ENCODE assay signal across 1 cellular context in the genomic region with DNA sequence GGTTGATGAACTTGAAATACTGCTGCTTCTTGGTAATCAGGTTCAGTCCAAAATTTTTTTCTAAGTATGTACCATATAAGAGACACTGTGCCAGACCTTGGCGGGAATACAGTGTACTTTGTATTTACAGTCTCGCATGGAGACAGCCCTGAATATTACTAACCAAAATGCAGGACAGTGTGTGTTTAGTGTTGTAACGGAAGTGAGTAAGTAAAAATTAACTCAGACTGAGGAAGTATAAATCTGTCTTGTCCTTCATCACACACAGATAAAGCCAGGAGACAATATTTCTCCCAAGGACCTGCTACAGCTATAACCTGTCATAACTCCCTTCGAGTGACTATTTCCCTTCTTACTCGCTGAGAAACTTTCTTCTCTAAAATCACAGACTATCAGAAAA.
TF ChIP-seq lines count a peak whose summit lies in the region.

No MANE protein-coding gene starts in this region.

TF ChIP-seq in HepG2, 621 proteins besides CTCF, POLR2A, EP300 and RAD21 (continued from another document and continues in another):
- TF ChIP-seq, protein P1, sequence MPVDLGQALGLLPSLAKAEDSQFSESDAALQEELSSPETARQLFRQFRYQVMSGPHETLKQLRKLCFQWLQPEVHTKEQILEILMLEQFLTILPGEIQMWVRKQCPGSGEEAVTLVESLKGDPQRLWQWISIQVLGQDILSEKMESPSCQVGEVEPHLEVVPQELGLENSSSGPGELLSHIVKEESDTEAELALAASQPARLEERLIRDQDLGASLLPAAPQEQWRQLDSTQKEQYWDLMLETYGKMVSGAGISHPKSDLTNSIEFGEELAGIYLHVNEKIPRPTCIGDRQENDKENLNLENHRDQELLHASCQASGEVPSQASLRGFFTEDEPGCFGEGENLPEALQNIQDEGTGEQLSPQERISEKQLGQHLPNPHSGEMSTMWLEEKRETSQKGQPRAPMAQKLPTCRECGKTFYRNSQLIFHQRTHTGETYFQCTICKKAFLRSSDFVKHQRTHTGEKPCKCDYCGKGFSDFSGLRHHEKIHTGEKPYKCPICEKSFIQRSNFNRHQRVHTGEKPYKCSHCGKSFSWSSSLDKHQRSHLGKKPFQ (CRISPR knock-in tag; IDR thresholded peaks at IDR 0.05; ENCODE audit: insufficient replicate concordance), result no peak
- TF ChIP-seq, protein P2, sequence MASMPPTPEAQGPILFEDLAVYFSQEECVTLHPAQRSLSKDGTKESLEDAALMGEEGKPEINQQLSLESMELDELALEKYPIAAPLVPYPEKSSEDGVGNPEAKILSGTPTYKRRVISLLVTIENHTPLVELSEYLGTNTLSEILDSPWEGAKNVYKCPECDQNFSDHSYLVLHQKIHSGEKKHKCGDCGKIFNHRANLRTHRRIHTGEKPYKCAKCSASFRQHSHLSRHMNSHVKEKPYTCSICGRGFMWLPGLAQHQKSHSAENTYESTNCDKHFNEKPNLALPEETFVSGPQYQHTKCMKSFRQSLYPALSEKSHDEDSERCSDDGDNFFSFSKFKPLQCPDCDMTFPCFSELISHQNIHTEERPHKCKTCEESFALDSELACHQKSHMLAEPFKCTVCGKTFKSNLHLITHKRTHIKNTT (CRISPR knock-in tag; IDR thresholded peaks at IDR 0.05), result no peak
- TF ChIP-seq POLR2G (IDR thresholded peaks at IDR 0.05; ENCODE audit: low read depth, low read length), result no peak
- no peak for TF ChIP-seq ZBTB42 (CRISPR knock-in tag; IDR thresholded peaks at IDR 0.05)
- TF ChIP-seq HNRNPK (IDR thresholded peaks at IDR 0.05; ENCODE audit: low read depth, low read length, poor library complexity, severe bottlenecking), result no peak
- TF ChIP-seq KLF15 (CRISPR knock-in tag; IDR thresholded peaks at IDR 0.05; ENCODE audit: borderline replicate concordance), result no peak
- TF ChIP-seq ZSCAN21 (CRISPR knock-in tag; IDR thresholded peaks at IDR 0.05; ENCODE audit: borderline replicate concordance), result no peak
- no peak for TF ChIP-seq TRIM24 (CRISPR knock-in tag; IDR thresholded peaks at IDR 0.05)
- TF ChIP-seq, protein P3, sequence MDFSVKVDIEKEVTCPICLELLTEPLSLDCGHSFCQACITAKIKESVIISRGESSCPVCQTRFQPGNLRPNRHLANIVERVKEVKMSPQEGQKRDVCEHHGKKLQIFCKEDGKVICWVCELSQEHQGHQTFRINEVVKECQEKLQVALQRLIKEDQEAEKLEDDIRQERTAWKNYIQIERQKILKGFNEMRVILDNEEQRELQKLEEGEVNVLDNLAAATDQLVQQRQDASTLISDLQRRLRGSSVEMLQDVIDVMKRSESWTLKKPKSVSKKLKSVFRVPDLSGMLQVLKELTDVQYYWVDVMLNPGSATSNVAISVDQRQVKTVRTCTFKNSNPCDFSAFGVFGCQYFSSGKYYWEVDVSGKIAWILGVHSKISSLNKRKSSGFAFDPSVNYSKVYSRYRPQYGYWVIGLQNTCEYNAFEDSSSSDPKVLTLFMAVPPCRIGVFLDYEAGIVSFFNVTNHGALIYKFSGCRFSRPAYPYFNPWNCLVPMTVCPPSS (IDR thresholded peaks at IDR 0.05), result no peak
- TF ChIP-seq TSC22D2 (CRISPR knock-in tag; IDR thresholded peaks at IDR 0.05; ENCODE audit: borderline replicate concordance), result 0 out of 2 replicates have a peak, but pooled peaks have one; percentile 22
- TF ChIP-seq, protein P4, sequence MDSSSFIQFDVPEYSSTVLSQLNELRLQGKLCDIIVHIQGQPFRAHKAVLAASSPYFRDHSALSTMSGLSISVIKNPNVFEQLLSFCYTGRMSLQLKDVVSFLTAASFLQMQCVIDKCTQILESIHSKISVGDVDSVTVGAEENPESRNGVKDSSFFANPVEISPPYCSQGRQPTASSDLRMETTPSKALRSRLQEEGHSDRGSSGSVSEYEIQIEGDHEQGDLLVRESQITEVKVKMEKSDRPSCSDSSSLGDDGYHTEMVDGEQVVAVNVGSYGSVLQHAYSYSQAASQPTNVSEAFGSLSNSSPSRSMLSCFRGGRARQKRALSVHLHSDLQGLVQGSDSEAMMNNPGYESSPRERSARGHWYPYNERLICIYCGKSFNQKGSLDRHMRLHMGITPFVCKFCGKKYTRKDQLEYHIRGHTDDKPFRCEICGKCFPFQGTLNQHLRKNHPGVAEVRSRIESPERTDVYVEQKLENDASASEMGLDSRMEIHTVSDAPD (CRISPR knock-in tag; IDR thresholded peaks at IDR 0.05), result no peak; the same call in 1 of the 2 replicates
- no peak for TF ChIP-seq GZF1 (CRISPR knock-in tag; IDR thresholded peaks at IDR 0.05)
- TF ChIP-seq, protein P5, sequence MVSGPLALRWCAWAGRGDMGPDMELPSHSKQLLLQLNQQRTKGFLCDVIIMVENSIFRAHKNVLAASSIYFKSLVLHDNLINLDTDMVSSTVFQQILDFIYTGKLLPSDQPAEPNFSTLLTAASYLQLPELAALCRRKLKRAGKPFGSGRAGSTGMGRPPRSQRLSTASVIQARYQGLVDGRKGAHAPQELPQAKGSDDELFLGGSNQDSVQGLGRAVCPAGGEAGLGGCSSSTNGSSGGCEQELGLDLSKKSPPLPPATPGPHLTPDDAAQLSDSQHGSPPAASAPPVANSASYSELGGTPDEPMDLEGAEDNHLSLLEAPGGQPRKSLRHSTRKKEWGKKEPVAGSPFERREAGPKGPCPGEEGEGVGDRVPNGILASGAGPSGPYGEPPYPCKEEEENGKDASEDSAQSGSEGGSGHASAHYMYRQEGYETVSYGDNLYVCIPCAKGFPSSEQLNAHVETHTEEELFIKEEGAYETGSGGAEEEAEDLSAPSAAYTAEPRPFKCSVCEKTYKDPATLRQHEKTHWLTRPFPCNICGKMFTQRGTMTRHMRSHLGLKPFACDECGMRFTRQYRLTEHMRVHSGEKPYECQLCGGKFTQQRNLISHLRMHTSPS (CRISPR knock-in tag; IDR thresholded peaks at IDR 0.05; ENCODE audit: low read depth), result no peak
- TF ChIP-seq KDM2A (CRISPR knock-in tag; IDR thresholded peaks at IDR 0.05; ENCODE audit: borderline replicate concordance, low read depth), result no peak
- TF ChIP-seq, protein P6, sequence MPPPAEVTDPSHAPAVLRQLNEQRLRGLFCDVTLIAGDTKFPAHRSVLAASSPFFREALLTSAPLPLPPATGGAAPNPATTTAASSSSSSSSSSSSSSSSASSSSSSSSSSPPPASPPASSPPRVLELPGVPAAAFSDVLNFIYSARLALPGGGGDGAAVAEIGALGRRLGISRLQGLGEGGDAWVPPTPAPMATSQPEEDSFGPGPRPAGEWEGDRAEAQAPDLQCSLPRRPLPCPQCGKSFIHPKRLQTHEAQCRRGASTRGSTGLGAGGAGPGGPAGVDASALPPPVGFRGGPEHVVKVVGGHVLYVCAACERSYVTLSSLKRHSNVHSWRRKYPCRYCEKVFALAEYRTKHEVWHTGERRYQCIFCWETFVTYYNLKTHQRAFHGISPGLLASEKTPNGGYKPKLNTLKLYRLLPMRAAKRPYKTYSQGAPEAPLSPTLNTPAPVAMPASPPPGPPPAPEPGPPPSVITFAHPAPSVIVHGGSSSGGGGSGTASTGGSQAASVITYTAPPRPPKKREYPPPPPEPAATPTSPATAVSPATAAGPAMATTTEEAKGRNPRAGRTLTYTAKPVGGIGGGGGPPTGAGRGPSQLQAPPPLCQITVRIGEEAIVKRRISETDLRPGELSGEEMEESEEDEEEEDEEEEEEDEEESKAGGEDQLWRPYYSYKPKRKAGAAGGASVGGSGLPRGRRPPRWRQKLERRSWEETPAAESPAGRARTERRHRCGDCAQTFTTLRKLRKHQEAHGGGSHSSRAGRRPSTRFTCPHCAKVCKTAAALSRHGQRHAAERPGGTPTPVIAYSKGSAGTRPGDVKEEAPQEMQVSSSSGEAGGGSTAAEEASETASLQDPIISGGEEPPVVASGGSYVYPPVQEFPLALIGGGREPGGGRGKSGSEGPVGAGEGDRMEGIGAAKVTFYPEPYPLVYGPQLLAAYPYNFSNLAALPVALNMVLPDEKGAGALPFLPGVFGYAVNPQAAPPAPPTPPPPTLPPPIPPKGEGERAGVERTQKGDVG (CRISPR knock-in tag; IDR thresholded peaks at IDR 0.05; ENCODE audit: borderline replicate concordance), result no peak
- TF ChIP-seq SMAD1 (CRISPR knock-in tag; IDR thresholded peaks at IDR 0.05; ENCODE audit: borderline replicate concordance, low read depth), result no peak
- TF ChIP-seq ZNF709 (CRISPR knock-in tag; IDR thresholded peaks at IDR 0.05), result no peak
- no peak for TF ChIP-seq ZNF615 (CRISPR knock-in tag; IDR thresholded peaks at IDR 0.05; ENCODE audit: borderline replicate concordance)
- TF ChIP-seq FOXA1 (IDR thresholded peaks at IDR 0.05), result no peak
- peak; percentile 49; the same call in 1 of the 2 replicates for TF ChIP-seq FOXA1 (CRISPR knock-in tag; IDR thresholded peaks at IDR 0.05)
- TF ChIP-seq, protein P7, sequence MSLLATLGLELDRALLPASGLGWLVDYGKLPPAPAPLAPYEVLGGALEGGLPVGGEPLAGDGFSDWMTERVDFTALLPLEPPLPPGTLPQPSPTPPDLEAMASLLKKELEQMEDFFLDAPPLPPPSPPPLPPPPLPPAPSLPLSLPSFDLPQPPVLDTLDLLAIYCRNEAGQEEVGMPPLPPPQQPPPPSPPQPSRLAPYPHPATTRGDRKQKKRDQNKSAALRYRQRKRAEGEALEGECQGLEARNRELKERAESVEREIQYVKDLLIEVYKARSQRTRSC (CRISPR knock-in tag; IDR thresholded peaks at IDR 0.05; ENCODE audit: low read depth), result no peak
- TF ChIP-seq, protein P8, sequence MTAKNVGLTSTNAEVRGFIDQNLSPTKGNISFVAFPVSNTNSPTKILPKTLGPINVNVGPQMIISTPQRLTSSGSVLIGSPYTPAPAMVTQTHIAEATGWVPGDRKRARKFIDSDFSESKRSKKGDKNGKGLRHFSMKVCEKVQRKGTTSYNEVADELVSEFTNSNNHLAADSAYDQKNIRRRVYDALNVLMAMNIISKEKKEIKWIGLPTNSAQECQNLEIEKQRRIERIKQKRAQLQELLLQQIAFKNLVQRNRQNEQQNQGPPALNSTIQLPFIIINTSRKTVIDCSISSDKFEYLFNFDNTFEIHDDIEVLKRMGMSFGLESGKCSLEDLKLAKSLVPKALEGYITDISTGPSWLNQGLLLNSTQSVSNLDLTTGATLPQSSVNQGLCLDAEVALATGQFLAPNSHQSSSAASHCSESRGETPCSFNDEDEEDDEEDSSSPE (CRISPR knock-in tag; IDR thresholded peaks at IDR 0.05), result peak; percentile 64; the same call in 1 of the 2 replicates
- no peak for TF ChIP-seq RBM39 (IDR thresholded peaks at IDR 0.05; ENCODE audit: low read depth, low read length, poor library complexity, severe bottlenecking)
- TF ChIP-seq, protein P9, sequence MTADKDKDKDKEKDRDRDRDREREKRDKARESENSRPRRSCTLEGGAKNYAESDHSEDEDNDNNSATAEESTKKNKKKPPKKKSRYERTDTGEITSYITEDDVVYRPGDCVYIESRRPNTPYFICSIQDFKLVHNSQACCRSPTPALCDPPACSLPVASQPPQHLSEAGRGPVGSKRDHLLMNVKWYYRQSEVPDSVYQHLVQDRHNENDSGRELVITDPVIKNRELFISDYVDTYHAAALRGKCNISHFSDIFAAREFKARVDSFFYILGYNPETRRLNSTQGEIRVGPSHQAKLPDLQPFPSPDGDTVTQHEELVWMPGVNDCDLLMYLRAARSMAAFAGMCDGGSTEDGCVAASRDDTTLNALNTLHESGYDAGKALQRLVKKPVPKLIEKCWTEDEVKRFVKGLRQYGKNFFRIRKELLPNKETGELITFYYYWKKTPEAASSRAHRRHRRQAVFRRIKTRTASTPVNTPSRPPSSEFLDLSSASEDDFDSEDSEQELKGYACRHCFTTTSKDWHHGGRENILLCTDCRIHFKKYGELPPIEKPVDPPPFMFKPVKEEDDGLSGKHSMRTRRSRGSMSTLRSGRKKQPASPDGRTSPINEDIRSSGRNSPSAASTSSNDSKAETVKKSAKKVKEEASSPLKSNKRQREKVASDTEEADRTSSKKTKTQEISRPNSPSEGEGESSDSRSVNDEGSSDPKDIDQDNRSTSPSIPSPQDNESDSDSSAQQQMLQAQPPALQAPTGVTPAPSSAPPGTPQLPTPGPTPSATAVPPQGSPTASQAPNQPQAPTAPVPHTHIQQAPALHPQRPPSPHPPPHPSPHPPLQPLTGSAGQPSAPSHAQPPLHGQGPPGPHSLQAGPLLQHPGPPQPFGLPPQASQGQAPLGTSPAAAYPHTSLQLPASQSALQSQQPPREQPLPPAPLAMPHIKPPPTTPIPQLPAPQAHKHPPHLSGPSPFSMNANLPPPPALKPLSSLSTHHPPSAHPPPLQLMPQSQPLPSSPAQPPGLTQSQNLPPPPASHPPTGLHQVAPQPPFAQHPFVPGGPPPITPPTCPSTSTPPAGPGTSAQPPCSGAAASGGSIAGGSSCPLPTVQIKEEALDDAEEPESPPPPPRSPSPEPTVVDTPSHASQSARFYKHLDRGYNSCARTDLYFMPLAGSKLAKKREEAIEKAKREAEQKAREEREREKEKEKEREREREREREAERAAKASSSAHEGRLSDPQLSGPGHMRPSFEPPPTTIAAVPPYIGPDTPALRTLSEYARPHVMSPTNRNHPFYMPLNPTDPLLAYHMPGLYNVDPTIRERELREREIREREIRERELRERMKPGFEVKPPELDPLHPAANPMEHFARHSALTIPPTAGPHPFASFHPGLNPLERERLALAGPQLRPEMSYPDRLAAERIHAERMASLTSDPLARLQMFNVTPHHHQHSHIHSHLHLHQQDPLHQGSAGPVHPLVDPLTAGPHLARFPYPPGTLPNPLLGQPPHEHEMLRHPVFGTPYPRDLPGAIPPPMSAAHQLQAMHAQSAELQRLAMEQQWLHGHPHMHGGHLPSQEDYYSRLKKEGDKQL (CRISPR knock-in tag; IDR thresholded peaks at IDR 0.05; ENCODE audit: low read depth), result no peak
- no peak for TF ChIP-seq ZNF24 (IDR thresholded peaks at IDR 0.05)
- TF ChIP-seq, protein P10, sequence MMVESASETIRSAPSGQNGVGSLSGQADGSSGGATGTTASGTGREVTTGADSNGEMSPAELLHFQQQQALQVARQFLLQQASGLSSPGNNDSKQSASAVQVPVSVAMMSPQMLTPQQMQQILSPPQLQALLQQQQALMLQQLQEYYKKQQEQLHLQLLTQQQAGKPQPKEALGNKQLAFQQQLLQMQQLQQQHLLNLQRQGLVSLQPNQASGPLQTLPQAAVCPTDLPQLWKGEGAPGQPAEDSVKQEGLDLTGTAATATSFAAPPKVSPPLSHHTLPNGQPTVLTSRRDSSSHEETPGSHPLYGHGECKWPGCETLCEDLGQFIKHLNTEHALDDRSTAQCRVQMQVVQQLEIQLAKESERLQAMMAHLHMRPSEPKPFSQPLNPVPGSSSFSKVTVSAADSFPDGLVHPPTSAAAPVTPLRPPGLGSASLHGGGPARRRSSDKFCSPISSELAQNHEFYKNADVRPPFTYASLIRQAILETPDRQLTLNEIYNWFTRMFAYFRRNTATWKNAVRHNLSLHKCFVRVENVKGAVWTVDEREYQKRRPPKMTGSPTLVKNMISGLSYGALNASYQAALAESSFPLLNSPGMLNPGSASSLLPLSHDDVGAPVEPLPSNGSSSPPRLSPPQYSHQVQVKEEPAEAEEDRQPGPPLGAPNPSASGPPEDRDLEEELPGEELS (CRISPR knock-in tag; IDR thresholded peaks at IDR 0.05), result peak; percentile 53
